ENCODE assay signal across 10 cellular contexts in the genomic region with DNA sequence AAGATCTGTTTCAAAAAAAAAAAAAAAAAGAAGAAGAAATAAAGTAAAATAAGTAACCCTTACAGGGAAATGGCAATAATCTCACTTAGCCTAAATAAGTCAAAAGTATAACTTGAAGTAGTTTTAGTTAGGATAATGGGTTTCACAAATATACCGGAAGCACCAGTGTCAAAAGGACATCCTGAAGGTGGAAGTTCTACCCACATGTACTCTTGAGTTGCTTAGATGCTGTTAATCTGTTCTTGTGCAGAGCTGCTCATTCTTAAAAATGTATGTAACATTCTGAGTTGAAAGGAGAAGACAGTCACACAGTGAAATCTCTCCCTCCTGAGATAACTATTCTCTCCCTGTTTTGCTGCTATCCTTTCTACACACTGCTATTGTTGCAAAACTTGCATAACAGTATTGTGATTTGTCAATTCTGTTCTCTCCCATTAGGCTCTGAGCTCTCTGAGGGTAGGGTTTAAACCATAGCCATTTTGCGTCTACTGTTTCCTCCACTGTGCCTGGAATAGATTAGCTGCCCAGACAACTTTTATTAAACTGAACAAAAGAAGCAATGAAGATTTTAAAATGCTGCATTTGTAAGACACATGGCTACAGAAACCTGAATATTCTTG. TPM values are rescaled to one million over a fixed set of nuclear protein-coding genes. Genes with fewer than 3 reads are reported as not detected.
DNase-seq lines count a peak whose midpoint lies in the region; ATAC-seq, FAIRE-seq and TF ChIP-seq lines count a peak whose summit lies in the region.
"Had no signal": no experiment of that assay in that cellular context is flagged by ENCODE, and none has a peak within 500 bp of the region (broad histone marks: within the 10 kb centered on the region; RNA-seq: fewer than 3 reads in every experiment).

No MANE protein-coding gene starts in this region.

- no peaks in the 10 kb centered on the region for H3K9me3 Mint-ChIP-seq in T-helper 1 cell treated with Interleukin-12 subunit alpha and Interleukin-12 subunit beta and Interleukin-4 antibody, amounts not matched to agents 30 μg/mL and 1 μg/mL, for 36 hours

- no peaks in the 10 kb centered on the region for H3K9me3 ChIP-seq in hepatocyte (ENCODE audit: low read depth)

- H3K4me3 ChIP-seq in hepatocyte (no peak overlapping the region), H7 (ENCODE audit: insufficient read depth, low read depth, low read length) (no peak overlapping the region)

- H3K4me1 Mint-ChIP-seq in T-helper 1 cell treated with Interleukin-12 subunit alpha and Interleukin-12 subunit beta and Interleukin-4 antibody, amounts not matched to agents 30 μg/mL and 1 μg/mL, for 36 hours (ENCODE audit: low read depth) = peaks cover 16% of the 10 kb centered on the region

- DNase-seq in GM19239 (ENCODE audit: insufficient read length, low spot score) (no peak), hepatocyte (ENCODE audit: low spot score) (no peak), H7 (no peak), NCI-H2029 (lab: John Stamatoyannopoulos, UW) (no peak), hepatic stellate cell (ENCODE audit: low spot score) (no peak)
- DNase-seq: amygdala, T-helper 9 cell had no signal

- peak overlapping the region; percentile 43 for H3K4me3 Mint-ChIP-seq in T-helper 1 cell treated with Interleukin-12 subunit alpha and Interleukin-12 subunit beta and Interleukin-4 antibody, amounts not matched to agents 30 μg/mL and 1 μg/mL, for 36 hours

- no peaks in the 10 kb centered on the region for H3K36me3 ChIP-seq in hepatocyte (replicated peaks; ENCODE audit: insufficient read depth, low read depth)
- H3K36me3 ChIP-seq in H7 (replicated peaks; ENCODE audit: control insufficient read depth, insufficient read depth, low read length) = no peaks in the 10 kb centered on the region

- H2AFZ ChIP-seq in hepatocyte = peak overlapping the region; percentile 3

- peak overlapping the region; percentile 42 for H3K4me2 ChIP-seq in hepatocyte

- peak; percentile 86 for FAIRE-seq in GM19239 (lab: Jason Lieb, UNC)

- WGBS in hepatocyte (ENCODE audit: low lambda C conversion rate, missing lambda C conversion rate) = 64% methylated on average over 2 of the region's 2 CpGs

- no peaks in the 10 kb centered on the region for H3K9me2 ChIP-seq in hepatocyte (replicated peaks; ENCODE audit: insufficient read depth)

- no peaks in the 10 kb centered on the region for H3K36me3 Mint-ChIP-seq in T-helper 1 cell treated with Interleukin-12 subunit alpha and Interleukin-12 subunit beta and Interleukin-4 antibody, amounts not matched to agents 30 μg/mL and 1 μg/mL, for 36 hours (ENCODE audit: low read depth)

- no peak for TF ChIP-seq CTCF in 22Rv1 (IDR thresholded peaks at IDR 0.05)
- no peak for TF ChIP-seq CTCF in hepatocyte (IDR thresholded peaks at IDR 0.05; ENCODE audit: poor library complexity)

- H3K27ac Mint-ChIP-seq in T-helper 1 cell treated with Interleukin-12 subunit alpha and Interleukin-12 subunit beta and Interleukin-4 antibody, amounts not matched to agents 30 μg/mL and 1 μg/mL, for 36 hours = peak overlapping the region; percentile 35

- no peaks in the 10 kb centered on the region for H3K79me2 ChIP-seq in hepatocyte

- ATAC-seq in HG03520 (IDR thresholded peaks at IDR 0.05; ENCODE audit: unreplicated experiment) = no peak

- no peaks in the 10 kb centered on the region for H3K27me3 ChIP-seq in hepatocyte
- H3K27me3 ChIP-seq in H7 (ENCODE audit: control insufficient read depth, insufficient read depth, low read length) = no peaks in the 10 kb centered on the region

- H3K27me3 Mint-ChIP-seq in T-helper 1 cell treated with Interleukin-12 subunit alpha and Interleukin-12 subunit beta and Interleukin-4 antibody, amounts not matched to agents 30 μg/mL and 1 μg/mL, for 36 hours (ENCODE audit: low read depth) = no peaks in the 10 kb centered on the region

- H4K20me1 ChIP-seq in hepatocyte (ENCODE audit: insufficient read depth, poor library complexity, severe bottlenecking) = no peaks in the 10 kb centered on the region

- peaks cover 40% of the 10 kb centered on the region for H3K4me1 ChIP-seq in hepatocyte (ENCODE audit: insufficient read depth)

- H3K27ac ChIP-seq in 22Rv1 = peak overlapping the region; percentile 94
- H3K27ac ChIP-seq in hepatocyte = peak overlapping the region; percentile 92

RNA-seq across cellular contexts. Expression of gene CCNG2, which starts 11.1 kb away (rescaled TPM):
- 127 and 134 TPM in 2 replicates for total RNA-seq in hepatocyte
- polyA plus RNA-seq in hepatocyte = 69.8 and 73.8 TPM in 2 replicates
- total RNA-seq in H7 (2014; rRNA removed; shearing (Covaris generic)) = 6.2 and 8.6 TPM in 2 replicates

Comparison
In these comparisons a context has a peak if more than half of its experiments do, and no peak if none do; other contexts are left out.
1. RNA of gene CCNG2, which starts 11.1 kb away (total RNA-seq): 127 to 134 TPM in hepatocyte; 6.2 to 8.6 TPM in H7; every median in the first group is over 10 times any median in the second.